13 cellular contexts compared by ENCODE assay signal in genomic region chr1:226404904-226405222, GRCh38. TPM values are rescaled to one million over a fixed set of nuclear protein-coding genes. Genes with fewer than 3 reads are reported as not detected.
DNase-seq lines count a peak whose midpoint lies in the region; TF ChIP-seq lines count a peak whose summit lies in the region.
"Had no signal": no experiment of that assay in that cellular context is flagged by ENCODE, and none has a peak within 500 bp of the region (broad histone marks: within the 10 kb centered on the region; RNA-seq: fewer than 3 reads in every experiment).

No MANE protein-coding gene starts in this region.

- peak overlapping the region; percentile 65 for H3K4me2 ChIP-seq in MM.1S (ENCODE audit: low read depth, low read length)

- peak overlapping the region; percentile 93 for H3K27ac Mint-ChIP-seq in activated CD4-positive, alpha-beta T cell treated with anti-CD3 and anti-CD28 coated beads, Interleukin-2, amount 10 ng/mL, durations not matched to agents 7 days and 5 days
- H3K27ac Mint-ChIP-seq in osteocyte (ENCODE audit: unreplicated experiment): peak overlapping the region; percentile 28

- TF ChIP-seq CTCF in MM.1S (IDR thresholded peaks at IDR 0.05; ENCODE audit: low read length): no peak
- no peak for TF ChIP-seq CTCF in osteocyte (IDR thresholded peaks at IDR 0.05)
- TF ChIP-seq CTCF in adrenal gland (IDR thresholded peaks at IDR 0.05): no peak

- no peaks in the 10 kb centered on the region for H3K9me3 ChIP-seq in MM.1S (replicated peaks; ENCODE audit: insufficient read depth, low read length)
- no peaks in the 10 kb centered on the region for H3K9me3 ChIP-seq in ectodermal cell (ENCODE audit: control insufficient read depth, low read length)
- no peaks in the 10 kb centered on the region for H3K9me3 ChIP-seq in adrenal gland (replicated peaks in 1 of 3)
- H3K9me3 ChIP-seq: pancreas, tibial nerve had no signal

- H3K27ac ChIP-seq in MM.1S (ENCODE audit: low read length) (peak overlapping the region; percentile 93; the same call in 1 of the 2 replicates), ectodermal cell (ENCODE audit: insufficient read depth, low read depth, low read length, poor library complexity, severe bottlenecking) (peak overlapping the region; percentile 32), adrenal gland (no peak overlapping the region)

- H3K9me3 Mint-ChIP-seq in activated CD4-positive, alpha-beta T cell treated with anti-CD3 and anti-CD28 coated beads, Interleukin-2, amount 10 ng/mL, durations not matched to agents 7 days and 5 days: no peaks in the 10 kb centered on the region
- H3K9me3 Mint-ChIP-seq in osteocyte (ENCODE audit: unreplicated experiment): no peaks in the 10 kb centered on the region

- H3K9ac ChIP-seq in MM.1S (ENCODE audit: low read length): peak overlapping the region; percentile 91; the same call in 1 of the 2 replicates

- no peaks in the 10 kb centered on the region for H3K9me2 ChIP-seq in MM.1S (replicated peaks; ENCODE audit: insufficient read depth, low read length)

- H3K36me3 Mint-ChIP-seq in activated CD4-positive, alpha-beta T cell treated with anti-CD3 and anti-CD28 coated beads, Interleukin-2, amount 10 ng/mL, durations not matched to agents 7 days and 5 days (ENCODE audit: low read depth): peaks cover 29% of the 10 kb centered on the region
- H3K36me3 Mint-ChIP-seq in osteocyte (ENCODE audit: unreplicated experiment): peaks cover 21% of the 10 kb centered on the region

- DNase-seq in activated CD4-positive, alpha-beta T cell treated with anti-CD3 and anti-CD28 coated beads, Interleukin-2, amount 10 ng/mL, durations not matched to agents 7 days and 5 days: no peak
- DNase-seq in activated CD4-positive, alpha-beta T cell treated with anti-CD3 and anti-CD28 coated beads for 1 hour: no peak
- no peak for DNase-seq in MM.1S
- no peak for DNase-seq in osteocyte (ENCODE audit: extremely low spot score, unreplicated experiment)
- DNase-seq in adrenal gland: no peak
- no peak for DNase-seq in NCI-H2107 treated with DMSO at 0.1 percent for 48 hours (lab: John Stamatoyannopoulos, UW; ENCODE audit: unreplicated experiment)
- DNase-seq in COLO668 (lab: John Stamatoyannopoulos, UW; ENCODE audit: unreplicated experiment): no peak
- DNase-seq: amniotic stem cell, kidney, NCI-H1105 treated with DMSO at 0.1 percent for 48 hours, pancreas had no signal

- peaks cover 18% of the 10 kb centered on the region for H3K36me3 ChIP-seq in MM.1S (replicated peaks; ENCODE audit: insufficient read depth, low read length)
- H3K36me3 ChIP-seq in ectodermal cell (ENCODE audit: control insufficient read depth, insufficient read depth, low read length): peaks cover 19% of the 10 kb centered on the region
- peaks cover 0 to 22% of the 10 kb centered on the region in 2 donors for H3K36me3 ChIP-seq in adrenal gland (replicated peaks in 1 of 2)

- 3 to 6% methylated on average over 2 of the region's 2 CpGs for WGBS in ectodermal cell, 2 experiments
- WGBS in adrenal gland, 4 donors: 82 to 93% (median 87%) methylated on average over 2 of the region's 2 CpGs

- peaks cover 57% of the 10 kb centered on the region for H4K20me1 ChIP-seq in MM.1S (ENCODE audit: insufficient read depth, low read length)

- TF ChIP-seq POLR2A in adrenal gland (IDR thresholded peaks at IDR 0.05): no peak

- H3K27me3 ChIP-seq in MM.1S (replicated peaks; ENCODE audit: insufficient read depth, low read length): no peaks in the 10 kb centered on the region
- H3K27me3 ChIP-seq in ectodermal cell (ENCODE audit: control insufficient read depth, insufficient read depth, low read length, poor library complexity, severe bottlenecking): no peaks in the 10 kb centered on the region
- no peaks in the 10 kb centered on the region for H3K27me3 ChIP-seq in adrenal gland
- H3K27me3 ChIP-seq: pancreas, tibial nerve had no signal

- H3K4me3 ChIP-seq in MM.1S (ENCODE audit: low read length) (peak overlapping the region; percentile 73), ectodermal cell (ENCODE audit: insufficient read depth, low read depth, low read length) (peak overlapping the region; percentile 21), adrenal gland (no peak overlapping the region)
- H3K4me3 ChIP-seq: tibial nerve had no signal

- H3K4me1 ChIP-seq in MM.1S (ENCODE audit: low read length): peaks cover 23% of the 10 kb centered on the region
- H3K4me1 ChIP-seq in ectodermal cell (ENCODE audit: control insufficient read depth, insufficient read depth, low read length): peaks cover 29% of the 10 kb centered on the region
- peaks cover 10 to 45% of the 10 kb centered on the region in 2 donors for H3K4me1 ChIP-seq in adrenal gland (replicated peaks in 1 of 2)

- peaks cover 55% of the 10 kb centered on the region for H3K4me1 Mint-ChIP-seq in activated CD4-positive, alpha-beta T cell treated with anti-CD3 and anti-CD28 coated beads, Interleukin-2, amount 10 ng/mL, durations not matched to agents 7 days and 5 days
- peaks cover 56% of the 10 kb centered on the region for H3K4me1 Mint-ChIP-seq in osteocyte (ENCODE audit: unreplicated experiment)

- peaks cover 33% of the 10 kb centered on the region for H3F3A ChIP-seq in MM.1S (ENCODE audit: insufficient read depth, low read length)

- intact Hi-C loops in adrenal gland (cut with DNase I): no loop called here

- POLR2A ChIA-PET in activated CD4-positive, alpha-beta T cell treated with anti-CD3 and anti-CD28 coated beads, Interleukin-2, amount 10 ng/mL, durations not matched to agents 7 days and 5 days (lab: Charles Lee): interaction anchor here (0.7 kb wide), 1 partner anchor 683 kb away, joined by 13 read pairs; no protein-coding TSS in a partner anchor

- no peaks in the 10 kb centered on the region for H3K27me3 Mint-ChIP-seq in activated CD4-positive, alpha-beta T cell treated with anti-CD3 and anti-CD28 coated beads, Interleukin-2, amount 10 ng/mL, durations not matched to agents 7 days and 5 days
- H3K27me3 Mint-ChIP-seq in osteocyte (ENCODE audit: unreplicated experiment): no peaks in the 10 kb centered on the region

- H3K79me2 ChIP-seq in MM.1S (ENCODE audit: low read length): peaks cover 76% of the 10 kb centered on the region

- H3K4me3 Mint-ChIP-seq in activated CD4-positive, alpha-beta T cell treated with anti-CD3 and anti-CD28 coated beads, Interleukin-2, amount 10 ng/mL, durations not matched to agents 7 days and 5 days: peak overlapping the region; percentile 88
- no peak overlapping the region for H3K4me3 Mint-ChIP-seq in osteocyte (ENCODE audit: unreplicated experiment)

- no peak overlapping the region for H2AFZ ChIP-seq in MM.1S (ENCODE audit: low read length)

- CTCF ChIA-PET in activated CD4-positive, alpha-beta T cell treated with anti-CD3 and anti-CD28 coated beads, Interleukin-2, amount 10 ng/mL, durations not matched to agents 7 days and 5 days (lab: Charles Lee): interaction anchor here (0.7 to 5.0 kb wide), 4 partner anchors 19 to 245 kb away, joined by 3 to 22 read pairs (median 3); no protein-coding TSS in a partner anchor

RNA-seq across cellular contexts. Expression of gene PARP1, which starts 3.0 kb away (rescaled TPM):
- total RNA-seq in activated CD4-positive, alpha-beta T cell treated with anti-CD3 and anti-CD28 coated beads, Interleukin-2, amount 10 ng/mL, durations not matched to agents 7 days and 5 days: 100 to 1,000 TPM; 167 to 187 TPM
- 289 TPM for polyA plus RNA-seq in ectodermal cell (2013, experiment 1 of 4)
- 268 TPM for polyA plus RNA-seq in ectodermal cell (2013, experiment 2 of 4)
- 203 TPM for polyA plus RNA-seq in ectodermal cell (2013, experiment 3 of 4)
- 214 TPM for polyA plus RNA-seq in ectodermal cell (2013, experiment 4 of 4)
- total RNA-seq in osteocyte: 84.5 and 86.3 TPM in 2 replicates
- 100 to 1,000 TPM in 4 of 8 donors, 10 to 100 TPM in 4; 56.0 to 150 (median 89.8) TPM for total RNA-seq in adrenal gland
- 10 to 100 TPM; 15.3 to 66.1 (median 19.6) TPM for polyA plus RNA-seq in adrenal gland

Comparison
In these comparisons a context has a peak if more than half of its experiments do, and no peak if none do; other contexts are left out.
1. H3K27ac ChIP-seq: peak in MM.1S (single experiment) and ectodermal cell (single experiment); none in adrenal gland (0 of 5).
2. H3K4me3 ChIP-seq: peak in MM.1S (single experiment) and ectodermal cell (single experiment); none in adrenal gland (0 of 4).